In the genomic region with DNA sequence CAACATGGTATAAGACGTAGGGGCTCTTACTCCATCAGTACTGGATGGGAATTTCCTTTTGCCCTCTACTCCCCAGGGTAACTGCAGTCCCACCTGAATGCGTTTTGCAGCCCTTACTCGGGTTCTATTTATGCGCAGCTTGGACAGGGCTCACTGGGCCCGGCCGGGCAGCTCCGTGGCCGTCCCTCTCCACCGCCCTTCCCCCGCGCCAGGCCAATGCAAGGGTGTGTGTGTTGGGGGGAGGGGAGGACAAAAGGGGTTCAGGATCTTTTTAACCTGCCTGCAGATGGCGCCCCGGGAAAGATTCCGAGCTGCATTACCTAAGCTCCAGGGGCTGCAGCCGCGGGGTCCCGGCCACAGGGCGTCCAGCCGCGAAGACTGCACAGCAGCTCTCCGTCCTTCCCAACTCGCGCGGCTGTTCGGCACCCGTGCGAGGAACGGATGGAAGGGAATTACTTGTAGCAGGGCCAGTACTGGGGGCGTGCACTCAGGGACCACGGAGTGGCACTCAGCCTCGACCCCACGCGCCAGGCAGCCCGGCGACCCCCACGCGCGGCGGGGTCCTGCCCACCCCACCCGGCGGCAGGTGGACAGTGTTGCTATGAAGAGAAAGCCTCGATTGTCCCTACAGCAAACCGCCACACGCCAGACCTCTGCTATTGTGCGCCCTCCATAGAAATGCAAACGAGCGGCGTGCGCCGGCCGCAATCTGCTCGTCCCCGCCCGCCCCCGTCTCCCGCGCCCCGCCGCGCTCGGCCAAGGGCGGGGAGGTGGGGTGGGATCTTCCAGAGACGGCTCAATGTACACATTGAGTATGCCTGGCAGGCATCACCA, we compare ENCODE assay signal across 1 cellular context.
TF ChIP-seq lines count a peak whose summit lies in the region.

No MANE protein-coding gene starts in this region.

TF ChIP-seq in IMR-90, 13 proteins besides CTCF, POLR2A, EP300 and RAD21 (continued from another document):
- TF ChIP-seq, protein P1, sequence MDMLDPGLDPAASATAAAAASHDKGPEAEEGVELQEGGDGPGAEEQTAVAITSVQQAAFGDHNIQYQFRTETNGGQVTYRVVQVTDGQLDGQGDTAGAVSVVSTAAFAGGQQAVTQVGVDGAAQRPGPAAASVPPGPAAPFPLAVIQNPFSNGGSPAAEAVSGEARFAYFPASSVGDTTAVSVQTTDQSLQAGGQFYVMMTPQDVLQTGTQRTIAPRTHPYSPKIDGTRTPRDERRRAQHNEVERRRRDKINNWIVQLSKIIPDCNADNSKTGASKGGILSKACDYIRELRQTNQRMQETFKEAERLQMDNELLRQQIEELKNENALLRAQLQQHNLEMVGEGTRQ (IDR thresholded peaks at IDR 0.05; ENCODE audit: low read depth, low read length) = no peak
- TF ChIP-seq SMC3 (IDR thresholded peaks at IDR 0.05; ENCODE audit: low read depth, low read length) (no peak), RFX5 (IDR thresholded peaks at IDR 0.05; ENCODE audit: low read depth, low read length) (no peak), BHLHE40 (IDR thresholded peaks at IDR 0.05; ENCODE audit: low read depth, low read length) (no peak), MAZ (IDR thresholded peaks at IDR 0.05; ENCODE audit: borderline replicate concordance, low read depth, low read length) (no peak), FOS (IDR thresholded peaks at IDR 0.05; ENCODE audit: low read depth, low read length) (no peak), RCOR1 (IDR thresholded peaks at IDR 0.05; ENCODE audit: insufficient replicate concordance, low read length) (no peak)
TF ChIP-seq in IMR-90: peak in this region for 0.
